ENCODE assay signal across 1 cellular context in the genomic region with DNA sequence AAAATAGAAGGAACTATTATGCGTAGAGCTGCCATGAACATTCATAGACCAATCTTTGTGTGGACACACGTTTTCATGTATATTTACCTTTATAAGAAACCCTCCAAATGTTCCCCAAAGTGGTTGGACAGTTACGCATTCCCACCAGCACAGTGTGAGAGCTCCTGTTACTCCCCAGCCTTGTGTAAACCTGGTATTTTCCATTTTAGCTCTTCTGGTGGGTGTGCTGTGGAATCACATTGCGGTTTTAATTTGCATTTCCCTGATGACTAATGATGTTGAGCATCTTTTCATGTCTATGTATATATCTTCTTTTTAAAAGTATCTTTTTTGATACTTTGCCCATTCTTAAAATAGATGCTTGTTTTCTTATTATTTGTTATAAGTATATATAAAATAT.
TF ChIP-seq lines count a peak whose summit lies in the region.

No MANE protein-coding gene starts in this region.

TF ChIP-seq in GM12878, 131 proteins besides CTCF, POLR2A, EP300 and RAD21:
- 0 out of 2 replicates have a peak, but pooled peaks have one; percentile 43 for TF ChIP-seq CBFB (IDR thresholded peaks at IDR 0.05; ENCODE audit: low read depth)
- TF ChIP-seq BMI1 (IDR thresholded peaks at IDR 0.05; ENCODE audit: borderline replicate concordance): no peak
- TF ChIP-seq MEF2A (IDR thresholded peaks at IDR 0.05; ENCODE audit: insufficient read depth, low read depth, low read length): peak; percentile 54; the same call in 1 of the 2 replicates
- peak; percentile 28; the same call in 1 of the 2 replicates for TF ChIP-seq CREM (IDR thresholded peaks at IDR 0.05; ENCODE audit: low read depth)
- TF ChIP-seq ZNF592 (IDR thresholded peaks at IDR 0.05): 0 out of 2 replicates have a peak, but pooled peaks have one; percentile 14
- TF ChIP-seq IRF3 (IDR thresholded peaks at IDR 0.05): no peak
- TF ChIP-seq PAX8 (IDR thresholded peaks at IDR 0.05): no peak
- no peak for TF ChIP-seq CHD2 (IDR thresholded peaks at IDR 0.05; ENCODE audit: borderline replicate concordance, low read depth, low read length)
- no peak for TF ChIP-seq SIN3A (IDR thresholded peaks at IDR 0.05; ENCODE audit: low read depth, low read length)
- TF ChIP-seq NFXL1 (IDR thresholded peaks at IDR 0.05; ENCODE audit: borderline replicate concordance): no peak
- no peak for TF ChIP-seq ZBTB33 (IDR thresholded peaks at IDR 0.05)
- peak; percentile 23; the same call in 1 of the 2 replicates for TF ChIP-seq JUNB (IDR thresholded peaks at IDR 0.05)
- peak; percentile 49; the same call in 1 of the 2 replicates for TF ChIP-seq ATF7 (IDR thresholded peaks at IDR 0.05; ENCODE audit: low read depth)
- no peak for TF ChIP-seq EGR1 (IDR thresholded peaks at IDR 0.05; ENCODE audit: borderline replicate concordance in 1 of 2, low read depth in 2 of 2, low read length in 2 of 2)
- no peak for TF ChIP-seq ZNF622 (IDR thresholded peaks at IDR 0.05)
- TF ChIP-seq CEBPB (IDR thresholded peaks at IDR 0.05; ENCODE audit: borderline replicate concordance in 1 of 2, low read depth in 2 of 2, low read length in 2 of 2): no peak
- no peak for TF ChIP-seq ZBED1 (IDR thresholded peaks at IDR 0.05; ENCODE audit: borderline replicate concordance)
- peak; percentile 58; the same call in 1 of the 2 replicates for TF ChIP-seq FOXM1 (IDR thresholded peaks at IDR 0.05; ENCODE audit: low read depth, low read length)
- TF ChIP-seq LARP7 (IDR thresholded peaks at IDR 0.05): no peak
- no peak for TF ChIP-seq TARDBP (IDR thresholded peaks at IDR 0.05; ENCODE audit: borderline replicate concordance)
- no peak for TF ChIP-seq MTA3 (IDR thresholded peaks at IDR 0.05; ENCODE audit: borderline replicate concordance, low read length)
- 0 out of 2 replicates have a peak, but pooled peaks have one; percentile 7 for TF ChIP-seq TCF12 (IDR thresholded peaks at IDR 0.05; ENCODE audit: low read depth, low read length)
- TF ChIP-seq, protein P1, sequence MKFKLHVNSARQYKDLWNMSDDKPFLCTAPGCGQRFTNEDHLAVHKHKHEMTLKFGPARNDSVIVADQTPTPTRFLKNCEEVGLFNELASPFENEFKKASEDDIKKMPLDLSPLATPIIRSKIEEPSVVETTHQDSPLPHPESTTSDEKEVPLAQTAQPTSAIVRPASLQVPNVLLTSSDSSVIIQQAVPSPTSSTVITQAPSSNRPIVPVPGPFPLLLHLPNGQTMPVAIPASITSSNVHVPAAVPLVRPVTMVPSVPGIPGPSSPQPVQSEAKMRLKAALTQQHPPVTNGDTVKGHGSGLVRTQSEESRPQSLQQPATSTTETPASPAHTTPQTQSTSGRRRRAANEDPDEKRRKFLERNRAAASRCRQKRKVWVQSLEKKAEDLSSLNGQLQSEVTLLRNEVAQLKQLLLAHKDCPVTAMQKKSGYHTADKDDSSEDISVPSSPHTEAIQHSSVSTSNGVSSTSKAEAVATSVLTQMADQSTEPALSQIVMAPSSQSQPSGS (IDR thresholded peaks at IDR 0.05; ENCODE audit: low read length): peak; percentile 75; the same call in 1 of the 2 replicates
- TF ChIP-seq, protein P2, sequence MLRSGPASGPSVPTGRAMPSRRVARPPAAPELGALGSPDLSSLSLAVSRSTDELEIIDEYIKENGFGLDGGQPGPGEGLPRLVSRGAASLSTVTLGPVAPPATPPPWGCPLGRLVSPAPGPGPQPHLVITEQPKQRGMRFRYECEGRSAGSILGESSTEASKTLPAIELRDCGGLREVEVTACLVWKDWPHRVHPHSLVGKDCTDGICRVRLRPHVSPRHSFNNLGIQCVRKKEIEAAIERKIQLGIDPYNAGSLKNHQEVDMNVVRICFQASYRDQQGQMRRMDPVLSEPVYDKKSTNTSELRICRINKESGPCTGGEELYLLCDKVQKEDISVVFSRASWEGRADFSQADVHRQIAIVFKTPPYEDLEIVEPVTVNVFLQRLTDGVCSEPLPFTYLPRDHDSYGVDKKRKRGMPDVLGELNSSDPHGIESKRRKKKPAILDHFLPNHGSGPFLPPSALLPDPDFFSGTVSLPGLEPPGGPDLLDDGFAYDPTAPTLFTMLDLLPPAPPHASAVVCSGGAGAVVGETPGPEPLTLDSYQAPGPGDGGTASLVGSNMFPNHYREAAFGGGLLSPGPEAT (IDR thresholded peaks at IDR 0.05; ENCODE audit: low read depth): peak; percentile 53; the same call in 1 of the 2 replicates
- TF ChIP-seq MYB (IDR thresholded peaks at IDR 0.05; ENCODE audit: borderline replicate concordance, low read depth, low read length): no peak
- peak; percentile 61 to 74; a peak in 3 of 4 replicates for TF ChIP-seq IKZF2 (IDR thresholded peaks at IDR 0.05)
- no peak for TF ChIP-seq ATF3 (IDR thresholded peaks at IDR 0.05; ENCODE audit: borderline replicate concordance, extremely low read depth, low read depth, low read length)
- TF ChIP-seq CEBPZ (IDR thresholded peaks at IDR 0.05; ENCODE audit: low read depth, low read length): no peak
- TF ChIP-seq NRF1 (conservative IDR thresholded peaks at IDR 0.05; ENCODE audit: low read depth, low read length): no peak
- TF ChIP-seq NFIC (IDR thresholded peaks at IDR 0.05; ENCODE audit: low read depth, low read length): peak; percentile 76
- TF ChIP-seq FOS (IDR thresholded peaks at IDR 0.05; ENCODE audit: borderline replicate concordance, extremely low read depth, insufficient read length): peak; percentile 2
- no peak for TF ChIP-seq CBX3 (IDR thresholded peaks at IDR 0.05; ENCODE audit: borderline replicate concordance, low read depth)
- TF ChIP-seq POU2F2 (IDR thresholded peaks at IDR 0.05; ENCODE audit: borderline replicate concordance, low read depth, low read length): peak; percentile 94
- peak; percentile 42 for TF ChIP-seq MEF2B (IDR thresholded peaks at IDR 0.05; ENCODE audit: partially characterized antibody, poor library complexity, severe bottlenecking)
- TF ChIP-seq RELA (IDR thresholded peaks at IDR 0.05; ENCODE audit: borderline replicate concordance, partially characterized antibody): no peak
- TF ChIP-seq RB1 (IDR thresholded peaks at IDR 0.05; ENCODE audit: borderline replicate concordance): no peak
- TF ChIP-seq RUNX3 (IDR thresholded peaks at IDR 0.05; ENCODE audit: low read length): peak; percentile 97
- peak; percentile 33 to 47; a peak in 3 of 4 replicates for TF ChIP-seq BHLHE40 (IDR thresholded peaks at IDR 0.05; ENCODE audit: borderline replicate concordance in 1 of 2, low read depth in 2 of 2, low read length in 1 of 2)
- TF ChIP-seq MYC (IDR thresholded peaks at IDR 0.05; ENCODE audit: insufficient read depth, insufficient read length, insufficient replicate concordance, low read length, severe bottlenecking): no peak
- peak; percentile 65; the same call in 1 of the 2 replicates for TF ChIP-seq MTA2 (IDR thresholded peaks at IDR 0.05; ENCODE audit: low read depth)
- no peak for TF ChIP-seq STAT1 (conservative IDR thresholded peaks at IDR 0.05)
